ENCODE assay signal across 9 cellular contexts in genomic region chr2:241701155-241701404, GRCh38. TPM values are rescaled to one million over a fixed set of nuclear protein-coding genes. Genes with fewer than 3 reads are reported as not detected.
DNase-seq lines count a peak whose midpoint lies in the region; FAIRE-seq and TF ChIP-seq lines count a peak whose summit lies in the region.
"Had no signal": no experiment of that assay in that cellular context is flagged by ENCODE, and none has a peak within 500 bp of the region (broad histone marks: within the 10 kb centered on the region; RNA-seq: fewer than 3 reads in every experiment).

No MANE protein-coding gene starts in this region.

- peak; percentile 55 for TF ChIP-seq CTCF in bronchial epithelial cell (IDR thresholded peaks at IDR 0.05; ENCODE audit: insufficient read depth, low read length, severe bottlenecking)

- H3K36me3 ChIP-seq in bronchial epithelial cell (ENCODE audit: control insufficient read depth, insufficient read depth, low read length) = peaks cover 7% of the 10 kb centered on the region
- no peaks in the 10 kb centered on the region for H3K36me3 ChIP-seq in mucosa of stomach (ENCODE audit: control insufficient read depth, insufficient read depth, low read length)

- no peak for FAIRE-seq in bronchial epithelial cell (lab: Jason Lieb, UNC)
- FAIRE-seq: endometrium had no signal

- no peaks in the 10 kb centered on the region for H3K9me3 ChIP-seq in mucosa of stomach (ENCODE audit: control insufficient read depth, low read length)

- peak; percentile 46 for DNase-seq in NCI-H2029 treated with DMSO at 0.1 percent for 48 hours (lab: John Stamatoyannopoulos, UW)
- no peak for DNase-seq in NCI-H2029 (lab: John Stamatoyannopoulos, UW)
- peak; percentile 90 for DNase-seq in NCI-H1694 treated with DMSO at 0.1 percent for 48 hours (lab: John Stamatoyannopoulos, UW)
- peak; percentile 67 for DNase-seq in bronchial epithelial cell (ENCODE audit: low read depth)
- no peak for DNase-seq in Ammon's horn (ENCODE audit: low spot score)
- DNase-seq in stimulated activated CD8-positive, alpha-beta memory T cell treated with anti-CD3 and anti-CD28 coated beads, Interleukin-4, amount 100 ng/mL, for 48 hours = no peak
- DNase-seq in cortex of kidney (lab: John Stamatoyannopoulos, UW) = no peak

- H3K4me1 ChIP-seq in mucosa of stomach (ENCODE audit: control insufficient read depth, insufficient read depth, low read length) = peaks cover 7% of the 10 kb centered on the region

- H3K27me3 ChIP-seq in bronchial epithelial cell (ENCODE audit: control insufficient read depth, insufficient read depth, low read length) (no peaks in the 10 kb centered on the region), mucosa of stomach (ENCODE audit: control insufficient read depth, insufficient read depth, low read length) (no peaks in the 10 kb centered on the region)

- H3K4me3 ChIP-seq in bronchial epithelial cell (ENCODE audit: low read depth, low read length) = peak overlapping the region; percentile 93
- no peak overlapping the region for H3K4me3 ChIP-seq in mucosa of stomach (ENCODE audit: low read length)

- peak overlapping the region; percentile 72 for H3K9ac ChIP-seq in mucosa of stomach (ENCODE audit: low read length)

RNA-seq across cellular contexts. Expression of gene ING5, which starts 0.8 kb away (rescaled TPM):
- total RNA-seq in bronchial epithelial cell = 19.7 and 27.1 TPM in 2 replicates

RNA-seq across cellular contexts. Expression of gene DTYMK, which starts 14.5 kb away (rescaled TPM):
- 10.6 and 21.1 TPM in 2 replicates for total RNA-seq in bronchial epithelial cell

RNA-seq across cellular contexts. Expression of gene D2HGDH, which starts 33.4 kb away (rescaled TPM):
- total RNA-seq in bronchial epithelial cell = 10.3 and 12.7 TPM in 2 replicates

Comparison
In these comparisons a context has a peak if more than half of its experiments do, and no peak if none do; other contexts are left out.
1. DNase-seq: peak in NCI-H2029 treated with DMSO at 0.1 percent for 48 hours (single experiment), NCI-H1694 treated with DMSO at 0.1 percent for 48 hours (single experiment) and bronchial epithelial cell (single experiment); none in NCI-H2029 (single experiment), Ammon's horn (single experiment), stimulated activated CD8-positive, alpha-beta memory T cell treated with anti-CD3 and anti-CD28 coated beads, Interleukin-4, amount 100 ng/mL, for 48 hours (single experiment) and cortex of kidney (single experiment).